In the genomic region with DNA sequence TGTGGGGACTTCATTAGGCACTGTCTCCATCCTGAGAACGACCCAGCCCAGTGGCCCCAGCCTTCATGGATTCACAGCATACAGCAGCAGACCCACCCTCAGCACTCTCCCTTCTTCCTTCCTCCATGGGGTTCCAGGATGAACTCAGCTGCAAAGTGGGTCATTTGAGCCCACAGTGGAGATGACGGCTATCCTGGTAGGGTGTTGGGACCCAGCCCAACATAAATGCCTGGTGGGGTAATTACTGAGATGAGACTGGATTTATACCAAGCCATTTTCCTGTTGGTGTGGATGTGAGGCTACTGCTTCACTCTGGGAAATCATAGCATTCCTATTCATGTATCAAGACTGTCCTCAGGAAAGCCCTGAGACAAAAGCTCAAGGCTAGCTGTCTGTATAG, we compare ENCODE assay signal across 19 cellular contexts.
"Had no signal": no experiment of that assay in that cellular context is flagged by ENCODE, and none has a peak within 500 bp of the region (broad histone marks: within the 10 kb centered on the region; RNA-seq: fewer than 3 reads in every experiment).

No MANE protein-coding gene starts in this region.

- DNase-seq: activated CD4-positive, alpha-beta T cell treated with anti-CD3 and anti-CD28 coated beads, Interleukin-2, amount 10 ng/mL, durations not matched to agents 7 days and 5 days; activated CD8-positive, alpha-beta T cell treated with anti-CD3 and anti-CD28 coated beads, Interleukin-2, amount 10 ng/mL, durations not matched to agents 7 days and 5 days; activated effector memory CD4-positive, alpha-beta T cell treated with Interleukin-2 at 50 U/mL for 16 hours; activated T-cell treated with anti-CD3 and anti-CD28 coated beads, Interleukin-2, amount 50 U/mL, for 4 hours; effector memory CD8-positive, alpha-beta T cell; foreskin keratinocyte; hypothalamus; kidney; naive B cell; small intestine; stimulated activated CD4-positive, alpha-beta T cell treated with anti-CD3 and anti-CD28 coated beads, Interleukin-4, amount 100 ng/mL, for 24 hours; T1000 had no signal

- H3K27ac ChIP-seq: foreskin keratinocyte, neural progenitor cell, prostate gland, right atrium auricular region had no signal

- H3K4me3 ChIP-seq: neural progenitor cell, prostate gland, right atrium auricular region, thoracic aorta had no signal

- H3K9me3 ChIP-seq: prostate gland, right atrium auricular region, thoracic aorta had no signal

- H3K36me3 ChIP-seq: neural progenitor cell, prostate gland, right atrium auricular region, thoracic aorta had no signal

- H3K9ac ChIP-seq: neural progenitor cell had no signal

- H2AFZ ChIP-seq: neural progenitor cell had no signal

- ATAC-seq: activated CD4-positive, CD25-positive, alpha-beta regulatory T cell treated with anti-CD3 and anti-CD28 coated beads, Interleukin-2, amount 50 U/mL, for 24 hours; activated CD8-positive, alpha-beta T cell treated with anti-CD3 and anti-CD28 coated beads, Interleukin-2, amount 10 ng/mL, durations not matched to agents 7 days and 5 days; activated T-cell treated with anti-CD3 and anti-CD28 coated beads, Interleukin-2, amount 50 U/mL, for 4 hours; effector memory CD8-positive, alpha-beta T cell; foreskin keratinocyte; left lobe of liver; stimulated activated effector memory CD8-positive, alpha-beta T cell treated with anti-CD3 and anti-CD28 coated beads, Interleukin-12 subunit alpha, Interleukin-12 subunit beta, amount 100 ng/mL, for 72 hours had no signal

- H3K4me2 ChIP-seq: neural progenitor cell had no signal

- H3K4me1 ChIP-seq: foreskin keratinocyte, neural progenitor cell, prostate gland had no signal

- H3K27me3 ChIP-seq: foreskin keratinocyte, neural progenitor cell, right atrium auricular region had no signal
